8 cellular contexts compared by ENCODE assay signal in genomic region chr4:102344520-102344954, GRCh38. TPM values are rescaled to one million over a fixed set of nuclear protein-coding genes. Genes with fewer than 3 reads are reported as not detected.
DNase-seq lines count a peak whose midpoint lies in the region; ATAC-seq and TF ChIP-seq lines count a peak whose summit lies in the region.

No MANE protein-coding gene starts in this region.

- H3K9me3 ChIP-seq in CD4-positive, CD25-positive, alpha-beta regulatory T cell (ENCODE audit: control insufficient read depth in 2 of 2, low read length in 2 of 2): no peaks in the 10 kb centered on the region
- H3K9me3 ChIP-seq in SJSA1 (replicated peaks) (no peaks in the 10 kb centered on the region), heart left ventricle (no peaks in the 10 kb centered on the region), psoas muscle (no peaks in the 10 kb centered on the region), vagina (no peaks in the 10 kb centered on the region)

- peaks cover 5 to 53% (median 41%) of the 10 kb centered on the region in 4 donors for H3K4me1 Mint-ChIP-seq in CD4-positive, CD25-positive, alpha-beta regulatory T cell

- WGBS in heart left ventricle, 4 donors: 0% methylated on average over 28 to 48 of the region's 48 CpGs
- 0% methylated on average over 35 to 48 of the region's 48 CpGs for WGBS in psoas muscle, 3 donors

- H3K36me3 ChIP-seq in CD4-positive, CD25-positive, alpha-beta regulatory T cell (ENCODE audit: control insufficient read depth, insufficient read depth, low read length): no peaks in the 10 kb centered on the region
- H3K36me3 ChIP-seq in SJSA1 (no peaks in the 10 kb centered on the region), heart left ventricle (no peaks in the 10 kb centered on the region), psoas muscle (ENCODE audit: insufficient read depth in 1 of 2, low read depth in 1 of 2) (no peaks in the 10 kb centered on the region), vagina (no peaks in the 10 kb centered on the region)

- ATAC-seq in CD4-positive, CD25-positive, alpha-beta regulatory T cell (ENCODE audit: low read depth in 2 of 2): peak; percentile 67 to 68
- ATAC-seq in GM19324 (IDR thresholded peaks at IDR 0.05; ENCODE audit: low FRiP score, unreplicated experiment) (peak; percentile 65), HG03439 (IDR thresholded peaks at IDR 0.05; ENCODE audit: unreplicated experiment) (peak; percentile 57), heart left ventricle (peak; percentile 28 to 85 (median 79)), psoas muscle (peak; percentile 69 to 87 (median 81))
- peak; percentile 65 to 71 for ATAC-seq in activated naive CD4-positive, alpha-beta T cell treated with anti-CD3 and anti-CD28 coated beads, Interleukin-2, amount 50 U/mL, for 72 hours

- DNase-seq in CD4-positive, CD25-positive, alpha-beta regulatory T cell: peak; percentile 48 to 78 (median 66)
- peak; percentile 57 to 73 for DNase-seq in SJSA1 (ENCODE audit: low read depth in 1 of 2, low spot score in 2 of 2)
- DNase-seq in activated naive CD4-positive, alpha-beta T cell treated with anti-CD3 and anti-CD28 coated beads, Interleukin-2, amount 50 U/mL, for 72 hours (ENCODE audit: low spot score in 2 of 2): peak; percentile 70 to 85
- DNase-seq in heart left ventricle: peak; percentile 38 to 82 (median 57)
- peak; percentile 44 to 72 for DNase-seq in psoas muscle
- DNase-seq in vagina (ENCODE audit: extremely low spot score in 2 of 2): no peak

- peak overlapping the region; percentile 86 to 94 (median 94) for H3K27ac Mint-ChIP-seq in CD4-positive, CD25-positive, alpha-beta regulatory T cell
- peak overlapping the region; percentile 84 to 96 for H3K27ac Mint-ChIP-seq in activated naive CD4-positive, alpha-beta T cell treated with anti-CD3 and anti-CD28 coated beads, Interleukin-2, amount 50 U/mL, for 72 hours

- peaks cover 29% of the 10 kb centered on the region for H3K4me1 ChIP-seq in CD4-positive, CD25-positive, alpha-beta regulatory T cell (ENCODE audit: control insufficient read depth, insufficient read depth, low read length, poor library complexity, severe bottlenecking)
- H3K4me1 ChIP-seq in SJSA1 (replicated peaks) (peaks cover 10% of the 10 kb centered on the region), heart left ventricle (peaks cover 0 to 49% (median 7%) of the 10 kb centered on the region in 12 donors), psoas muscle (no peaks in the 10 kb centered on the region), vagina (peaks cover 21% of the 10 kb centered on the region)

- TF ChIP-seq POLR2A in heart left ventricle (IDR thresholded peaks at IDR 0.05) (no peak), vagina (IDR thresholded peaks at IDR 0.05) (no peak)

- peak overlapping the region; percentile 89 for H3K27ac ChIP-seq in CD4-positive, CD25-positive, alpha-beta regulatory T cell (ENCODE audit: insufficient read depth, low read length, poor library complexity, severe bottlenecking)
- H3K27ac ChIP-seq in SJSA1 (peak overlapping the region; percentile 20; the same call in 1 of the 2 replicates), heart left ventricle (peak overlapping the region in 11 of 12 donors; percentile 7 to 92 (median 58)), psoas muscle (peak overlapping the region; percentile 42), vagina (peak overlapping the region; percentile 87)

- H3K27me3 ChIP-seq in CD4-positive, CD25-positive, alpha-beta regulatory T cell (ENCODE audit: control insufficient read depth, insufficient read depth, low read length): peaks cover under 1% of the 10 kb centered on the region
- H3K27me3 ChIP-seq in SJSA1 (replicated peaks) (no peaks in the 10 kb centered on the region), heart left ventricle (no peaks in the 10 kb centered on the region), psoas muscle (ENCODE audit: insufficient read depth in 3 of 3, low read length in 2 of 3) (peaks cover 0 to 3% (median 0%) of the 10 kb centered on the region in 3 donors), vagina (no peaks in the 10 kb centered on the region)

- no peaks in the 10 kb centered on the region for H3K9me3 Mint-ChIP-seq in CD4-positive, CD25-positive, alpha-beta regulatory T cell
- H3K9me3 Mint-ChIP-seq in activated naive CD4-positive, alpha-beta T cell treated with anti-CD3 and anti-CD28 coated beads, Interleukin-2, amount 50 U/mL, for 72 hours: no peaks in the 10 kb centered on the region

- peaks cover 4% of the 10 kb centered on the region for H3K36me3 Mint-ChIP-seq in CD4-positive, CD25-positive, alpha-beta regulatory T cell
- peaks cover 9 to 10% of the 10 kb centered on the region in 2 donors for H3K36me3 Mint-ChIP-seq in activated naive CD4-positive, alpha-beta T cell treated with anti-CD3 and anti-CD28 coated beads, Interleukin-2, amount 50 U/mL, for 72 hours

- peak overlapping the region; percentile 95 for H3K4me3 ChIP-seq in CD4-positive, CD25-positive, alpha-beta regulatory T cell (ENCODE audit: low read depth, low read length)
- H3K4me3 ChIP-seq in SJSA1: peak overlapping the region; percentile 59
- H3K4me3 ChIP-seq in heart left ventricle: peak overlapping the region; percentile 42 to 82 (median 58)
- peak overlapping the region; percentile 72 for H3K4me3 ChIP-seq in psoas muscle
- peak overlapping the region; percentile 71 to 80 for H3K4me3 ChIP-seq in vagina

- peaks cover 4% of the 10 kb centered on the region for H3K27me3 Mint-ChIP-seq in CD4-positive, CD25-positive, alpha-beta regulatory T cell

- no peak for TF ChIP-seq CTCF in heart left ventricle (IDR thresholded peaks at IDR 0.05)
- no peak for TF ChIP-seq CTCF in psoas muscle (IDR thresholded peaks at IDR 0.05)
- no peak for TF ChIP-seq CTCF in vagina (IDR thresholded peaks at IDR 0.05)

- peak overlapping the region; percentile 91 to 96 (median 94) for H3K4me3 Mint-ChIP-seq in CD4-positive, CD25-positive, alpha-beta regulatory T cell

- intact Hi-C loops in heart left ventricle (cut with DNase I): loop anchor here in 3 of 10 donors (10.0 kb wide), 4 partner anchors 90 to 670 kb away; partner anchors contain the start of genes NFKB1 (in 1 of the 3) and SLC9B1 (in 1 of the 3)
- intact Hi-C loops in psoas muscle (cut with DNase I): no loop called here
- intact Hi-C loops in vagina (cut with DNase I): no loop called here

RNA-seq across cellular contexts. Expression of gene SLC39A8, which starts 0.7 kb away (rescaled TPM):
- total RNA-seq in CD4-positive, CD25-positive, alpha-beta regulatory T cell: 18.6 TPM
- 10 to 100 TPM; 21.0 to 29.8 (median 24.7) TPM for polyA plus RNA-seq in CD4-positive, CD25-positive, alpha-beta regulatory T cell
- total RNA-seq in SJSA1 (2014; rRNA removed; shearing (Covaris generic)): 30.1 and 39.0 TPM in 2 replicates
- total RNA-seq in activated naive CD4-positive, alpha-beta T cell treated with anti-CD3 and anti-CD28 coated beads, Interleukin-2, amount 50 U/mL, for 72 hours: 10 to 100 TPM; 37.4 to 41.9 TPM
- total RNA-seq in heart left ventricle (10 to 100 TPM in 2 of 9 donors, 1 to 10 TPM in 7; 1.9 to 51.3 (median 3.0) TPM), psoas muscle (1 to 10 TPM; 1.3 to 3.6 (median 2.8) TPM), vagina (27.7 TPM)
- polyA plus RNA-seq in heart left ventricle (1 to 10 TPM; 1.6 to 2.6 TPM), psoas muscle (1 to 10 TPM in 2 of 3 donors, under 1 TPM in 1; 0.66 to 1.7 (median 1.1) TPM)

Comparison
In these comparisons a context has a peak if more than half of its experiments do, and no peak if none do; other contexts are left out.
1. DNase-seq: peak in CD4-positive, CD25-positive, alpha-beta regulatory T cell (3 of 3), SJSA1 (2 of 2), activated naive CD4-positive, alpha-beta T cell treated with anti-CD3 and anti-CD28 coated beads, Interleukin-2, amount 50 U/mL, for 72 hours (2 of 2), heart left ventricle (5 of 5) and psoas muscle (2 of 2); none in vagina (0 of 2).
2. H3K27ac ChIP-seq: peak in every context shown above with its lines; median percentile 89 in CD4-positive, CD25-positive, alpha-beta regulatory T cell; 87 in vagina; 58 in heart left ventricle; 42 in psoas muscle; 20 in SJSA1.
3. Peak in every context shown above with its lines, with median percentiles within 50 percentile points of each other: ATAC-seq and H3K4me3 ChIP-seq.